9 cellular contexts compared by ENCODE assay signal in the genomic region with DNA sequence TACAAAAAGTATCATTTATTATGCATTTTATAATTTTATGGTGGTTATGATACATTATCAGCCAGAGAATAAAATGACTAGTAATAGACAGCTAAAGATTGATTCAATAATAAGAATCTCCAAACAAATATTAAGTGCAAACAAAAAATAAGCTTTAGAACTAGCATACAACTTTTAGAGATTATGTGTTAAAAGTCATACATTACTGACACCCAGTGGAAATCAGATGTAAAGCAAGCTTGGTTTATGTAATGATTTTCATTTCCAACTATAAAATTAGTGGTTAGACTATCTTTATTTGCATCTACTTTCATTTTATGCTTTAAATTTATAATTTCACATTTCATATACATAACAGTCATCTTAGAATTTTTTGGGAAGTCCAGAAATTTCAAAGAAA. TPM values are rescaled to one million over a fixed set of nuclear protein-coding genes. Genes with fewer than 3 reads are reported as not detected.
A peak's percentile ranks its signal among the peaks of the same experiment; 100 is the strongest.
DNase-seq lines count a peak whose midpoint lies in the region; ATAC-seq and TF ChIP-seq lines count a peak whose summit lies in the region.
"Had no signal": no experiment of that assay in that cellular context is flagged by ENCODE, and none has a peak within 500 bp of the region (broad histone marks: within the 10 kb centered on the region; RNA-seq: fewer than 3 reads in every experiment).

No MANE protein-coding gene starts in this region.

- H3K27me3 ChIP-seq in endodermal cell (ENCODE audit: control insufficient read depth, insufficient read depth, low read length, poor library complexity, severe bottlenecking) (no peaks in the 10 kb centered on the region), prostate gland (replicated peaks; ENCODE audit: insufficient read depth) (no peaks in the 10 kb centered on the region)

- H3K36me3 Mint-ChIP-seq in endodermal cell (ENCODE audit: low read depth) (no peaks in the 10 kb centered on the region), T-helper 17 cell (ENCODE audit: low read depth) (no peaks in the 10 kb centered on the region)

- H3K9me3 ChIP-seq in endodermal cell (ENCODE audit: control insufficient read depth, low read length) (no peaks in the 10 kb centered on the region), prostate gland (no peaks in the 10 kb centered on the region), T-helper 17 cell (ENCODE audit: control insufficient read depth, low read length, poor library complexity, severe bottlenecking) (no peaks in the 10 kb centered on the region)
- H3K9me3 ChIP-seq: BLaER1 had no signal

- H3K27me3 Mint-ChIP-seq in endodermal cell (ENCODE audit: insufficient read depth) (no peaks in the 10 kb centered on the region), T-helper 17 cell (no peaks in the 10 kb centered on the region)

- no peak overlapping the region for H3K4me3 ChIP-seq in endodermal cell (ENCODE audit: low read length)
- H3K4me3 ChIP-seq in prostate gland, result no peak overlapping the region
- H3K4me3 ChIP-seq: BLaER1 had no signal

- intact Hi-C loops in prostate gland (cut with DNase I), result loop anchor here (10.0 kb wide), 1 partner anchor 335 kb away; no protein-coding TSS in a partner anchor

- DNase-seq in NCI-H1105 treated with DMSO at 0.1 percent for 48 hours (lab: John Stamatoyannopoulos, UW) (peak; percentile 29), NCI-H1105 (lab: John Stamatoyannopoulos, UW) (no peak), NCI-H526 treated with DMSO at 0.1 percent for 48 hours (lab: John Stamatoyannopoulos, UW) (peak; percentile 5), endodermal cell (no peak), prostate gland (ENCODE audit: low spot score) (no peak), NCI-H446 treated with DMSO at 0.1 percent for 48 hours (lab: John Stamatoyannopoulos, UW) (no peak), T-helper 17 cell (no peak)

- no peak for ATAC-seq in T-helper 17 cell
- ATAC-seq in GM21717 (IDR thresholded peaks at IDR 0.05; ENCODE audit: unreplicated experiment), result no peak

- TF ChIP-seq CTCF in endodermal cell (conservative IDR thresholded peaks at IDR 0.05), result peak; percentile 82
- peak in 3 of 4 experiments; percentile 20 to 42 (median 31) for TF ChIP-seq CTCF in prostate gland (IDR thresholded peaks at IDR 0.05)

- TF ChIP-seq POLR2A in prostate gland (IDR thresholded peaks at IDR 0.05), result no peak

- H3K4me1 Mint-ChIP-seq in endodermal cell (peaks cover 2% of the 10 kb centered on the region), T-helper 17 cell (no peaks in the 10 kb centered on the region)

- H3K27ac ChIP-seq in endodermal cell (ENCODE audit: low read depth, low read length) (no peak overlapping the region), prostate gland (no peak overlapping the region)
- H3K27ac ChIP-seq: BLaER1 had no signal

- H3K9ac ChIP-seq in endodermal cell (ENCODE audit: extremely low read depth, low read length, poor library complexity, severe bottlenecking), result no peak overlapping the region
- H3K9ac ChIP-seq: BLaER1 had no signal

- no peaks in the 10 kb centered on the region for H3K9me3 Mint-ChIP-seq in endodermal cell

- H3K27ac Mint-ChIP-seq in endodermal cell (no peak overlapping the region), T-helper 17 cell (no peak overlapping the region)

- no peaks in the 10 kb centered on the region for H3K4me1 ChIP-seq in endodermal cell (ENCODE audit: control insufficient read depth, insufficient read depth, low read length)
- H3K4me1 ChIP-seq in prostate gland (replicated peaks), result no peaks in the 10 kb centered on the region
- H3K4me1 ChIP-seq: BLaER1 had no signal

- H3K36me3 ChIP-seq in endodermal cell (ENCODE audit: control insufficient read depth, insufficient read depth, low read length) (no peaks in the 10 kb centered on the region), prostate gland (no peaks in the 10 kb centered on the region)
- H3K36me3 ChIP-seq: BLaER1 had no signal

- no peak overlapping the region for H3K4me3 Mint-ChIP-seq in endodermal cell
- H3K4me3 Mint-ChIP-seq in T-helper 17 cell, result no peak overlapping the region

RNA-seq across cellular contexts. Expression of a gene that starts 57.7 kb away (rescaled TPM):
- total RNA-seq in endodermal cell, result not detected
- polyA plus RNA-seq in endodermal cell (2013, experiment 1 of 2), result 0.53 TPM
- 0.70 TPM for polyA plus RNA-seq in endodermal cell (2013, experiment 2 of 2)
- total RNA-seq in prostate gland, result 1 to 10 TPM; 3.4 to 5.2 TPM
- not detected for total RNA-seq in T-helper 17 cell

Comparison
In these comparisons a context has a peak if more than half of its experiments do, and no peak if none do; other contexts are left out.
1. DNase-seq: peak in NCI-H1105 treated with DMSO at 0.1 percent for 48 hours (single experiment) and NCI-H526 treated with DMSO at 0.1 percent for 48 hours (single experiment); none in NCI-H1105 (single experiment), endodermal cell (single experiment), prostate gland (single experiment), NCI-H446 treated with DMSO at 0.1 percent for 48 hours (single experiment) and T-helper 17 cell (0 of 3).
2. RNA of a gene that starts 57.7 kb away (total RNA-seq): 3.4 to 5.2 TPM in prostate gland; not detected in endodermal cell and not detected in T-helper 17 cell; every median in the first group is over 4 times any median in the second.